In the genomic region with DNA sequence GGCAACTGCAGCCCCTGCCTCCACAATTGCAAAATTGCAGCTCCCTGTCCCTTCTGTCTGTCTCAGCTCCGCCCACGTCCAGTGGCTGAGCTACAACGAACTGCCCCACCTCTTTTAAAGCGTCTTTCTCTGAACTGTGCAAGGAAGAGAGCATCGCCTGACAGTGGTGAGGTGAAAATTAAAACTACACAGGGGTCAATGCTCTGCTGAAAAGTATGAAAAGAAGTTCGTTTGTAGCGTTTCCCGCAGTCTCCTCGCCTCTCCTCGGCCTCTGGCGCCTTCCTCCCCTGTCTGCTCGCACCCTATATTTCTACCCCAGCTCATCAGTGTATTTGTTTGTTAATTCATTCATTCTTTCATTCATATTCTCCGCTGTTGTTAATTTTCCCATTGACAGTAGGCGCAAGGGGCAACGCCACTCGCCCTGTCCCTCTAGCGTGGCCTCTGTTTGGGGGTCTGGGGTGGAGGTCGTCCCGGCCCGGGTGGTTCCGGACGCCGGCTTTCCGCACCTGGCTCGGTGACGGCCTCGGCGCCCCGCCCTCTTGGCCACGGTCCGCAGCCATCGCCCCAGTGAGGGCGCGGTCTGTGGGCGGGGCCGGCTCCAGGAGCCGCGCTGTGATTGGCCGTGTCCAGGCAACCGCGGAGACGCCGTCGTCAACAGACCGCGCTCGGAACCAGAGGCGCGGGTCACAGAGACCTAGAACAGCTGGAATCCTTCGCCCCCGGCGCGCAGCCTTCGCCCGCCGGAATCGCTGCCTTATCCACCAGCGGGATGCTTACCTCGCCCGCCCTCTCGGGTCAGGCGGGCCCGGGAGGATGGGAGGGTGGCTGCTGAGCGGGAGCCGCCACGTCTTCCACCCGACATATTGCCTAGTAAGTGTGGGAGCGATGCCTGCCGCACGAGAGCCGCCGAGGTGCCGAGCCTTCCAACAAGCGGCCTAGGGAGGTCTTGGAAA, we compare ENCODE assay signal across 8 cellular contexts. TPM values are rescaled to one million over a fixed set of nuclear protein-coding genes. Genes with fewer than 3 reads are reported as not detected.
DNase-seq lines count a peak whose midpoint lies in the region; ATAC-seq and TF ChIP-seq lines count a peak whose summit lies in the region.

A gene with protein sequence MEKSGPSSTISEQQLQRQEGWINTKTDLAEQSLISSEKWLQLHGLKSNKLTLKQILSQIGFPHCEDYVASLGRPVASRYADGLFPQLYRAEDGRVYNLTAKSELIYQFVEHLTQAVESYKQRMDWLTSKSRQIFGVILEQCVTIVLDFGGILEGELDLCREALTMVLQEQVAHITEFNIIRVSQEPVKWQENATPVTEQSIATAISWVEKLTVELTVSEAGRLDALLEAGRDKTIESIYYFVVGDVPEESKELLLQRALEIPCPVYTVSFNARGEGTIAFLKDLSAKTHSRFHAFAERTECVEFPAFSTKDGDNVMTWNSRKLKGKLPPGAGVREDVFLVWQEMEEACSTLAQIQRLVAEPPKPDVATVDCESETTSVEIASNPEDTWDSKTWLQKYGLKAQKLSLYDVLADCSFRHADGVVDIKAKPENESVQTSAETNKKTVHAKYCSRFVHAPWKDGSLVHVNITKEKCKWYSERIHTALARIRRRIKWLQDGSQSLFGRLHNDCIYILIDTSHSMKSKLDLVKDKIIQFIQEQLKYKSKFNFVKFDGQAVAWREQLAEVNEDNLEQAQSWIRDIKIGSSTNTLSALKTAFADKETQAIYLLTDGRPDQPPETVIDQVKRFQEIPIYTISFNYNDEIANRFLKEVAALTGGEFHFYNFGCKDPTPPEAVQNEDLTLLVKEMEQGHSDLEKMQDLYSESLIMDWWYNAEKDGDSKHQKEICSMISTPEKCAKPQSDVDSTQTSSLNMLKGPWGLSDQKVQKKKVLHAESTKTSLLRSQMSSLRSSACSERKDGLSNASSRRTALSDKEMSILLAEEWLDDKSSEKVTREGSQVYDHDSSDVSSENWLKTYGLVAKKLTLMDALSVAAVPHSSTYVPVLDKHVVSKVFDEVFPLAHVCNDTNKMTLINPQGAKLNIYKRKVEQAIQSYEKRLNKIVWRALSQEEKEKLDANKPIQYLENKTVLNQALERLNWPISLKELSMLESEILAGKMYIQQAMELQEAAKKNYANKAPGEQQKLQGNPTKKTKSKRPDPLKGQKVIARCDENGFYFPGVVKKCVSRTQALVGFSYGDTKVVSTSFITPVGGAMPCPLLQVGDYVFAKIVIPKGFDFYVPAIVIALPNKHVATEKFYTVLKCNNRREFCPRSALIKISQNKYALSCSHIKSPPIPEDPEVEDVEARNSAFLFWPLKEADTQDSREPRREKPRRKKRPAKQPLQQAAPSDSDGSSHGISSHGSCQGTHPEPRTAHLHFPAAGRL (N-terminal part only) (plus strand): TSS at position 677 of the 956 bp plus-strand sequence. CDS start 5,926 bp downstream, outside the sequence.

- H3K27me3 Mint-ChIP-seq in activated naive CD8-positive, alpha-beta T cell, result peaks cover 48% of the 10 kb centered on the region

- H3K4me1 ChIP-seq in left ventricle myocardium inferior, result peaks cover 19% of the 10 kb centered on the region

- peak; percentile 94 for ATAC-seq in GM18867 (IDR thresholded peaks at IDR 0.05; ENCODE audit: unreplicated experiment)
- peak; percentile 82 for ATAC-seq in HG03139 (IDR thresholded peaks at IDR 0.05; ENCODE audit: unreplicated experiment)

- H3K36me3 ChIP-seq in left ventricle myocardium inferior, result no peaks in the 10 kb centered on the region

- intact Hi-C loops in left ventricle myocardium inferior (cut with micrococcal nuclease), result no loop called here

- H3K36me3 Mint-ChIP-seq in activated naive CD8-positive, alpha-beta T cell, result no peaks in the 10 kb centered on the region

- TF ChIP-seq CTCF in left ventricle myocardium inferior (IDR thresholded peaks at IDR 0.05; ENCODE audit: borderline replicate concordance), result no peak

- H3K9me3 Mint-ChIP-seq in activated naive CD8-positive, alpha-beta T cell (ENCODE audit: low read depth), result no peaks in the 10 kb centered on the region

- H3K27ac ChIP-seq in left ventricle myocardium inferior (replicated peaks), result no peak within 1 kb of the TSS

- H3K4me3 ChIP-seq in left ventricle myocardium inferior, result peak within 1 kb of the TSS; percentile 70

- DNase-seq in Ammon's horn (ENCODE audit: low spot score) (peak; percentile 58), NCI-H748 treated with DMSO at 0.1 percent for 48 hours (lab: John Stamatoyannopoulos, UW) (peak; percentile 52), left ventricle myocardium inferior (peak; percentile 70), putamen (ENCODE audit: low spot score) (peak; percentile 13), KG1 (lab: John Stamatoyannopoulos, UW) (no peak)

- peaks cover 25% of the 10 kb centered on the region for H3K4me1 Mint-ChIP-seq in activated naive CD8-positive, alpha-beta T cell (ENCODE audit: low read depth)

- peaks cover 43% of the 10 kb centered on the region for H3K27me3 ChIP-seq in left ventricle myocardium inferior (ENCODE audit: low read depth)

- peak within 1 kb of the TSS; percentile 30 for H3K27ac Mint-ChIP-seq in activated naive CD8-positive, alpha-beta T cell

- H3K9me3 ChIP-seq in left ventricle myocardium inferior (replicated peaks), result no peaks in the 10 kb centered on the region

- peak within 1 kb of the TSS; percentile 84 for H3K4me3 Mint-ChIP-seq in activated naive CD8-positive, alpha-beta T cell

RNA-seq across cellular contexts. Expression of the gene that starts here (rescaled TPM):
- total RNA-seq in left ventricle myocardium inferior, result 0.52 TPM

Comparison
In these comparisons a context has a peak if more than half of its experiments do, and no peak if none do; other contexts are left out.
1. Peak in DNase-seq and H3K4me3 ChIP-seq in left ventricle myocardium inferior; RNA of the gene not detected or under 1 TPM.